ENCODE assay signal across 30 cellular contexts in the genomic region with DNA sequence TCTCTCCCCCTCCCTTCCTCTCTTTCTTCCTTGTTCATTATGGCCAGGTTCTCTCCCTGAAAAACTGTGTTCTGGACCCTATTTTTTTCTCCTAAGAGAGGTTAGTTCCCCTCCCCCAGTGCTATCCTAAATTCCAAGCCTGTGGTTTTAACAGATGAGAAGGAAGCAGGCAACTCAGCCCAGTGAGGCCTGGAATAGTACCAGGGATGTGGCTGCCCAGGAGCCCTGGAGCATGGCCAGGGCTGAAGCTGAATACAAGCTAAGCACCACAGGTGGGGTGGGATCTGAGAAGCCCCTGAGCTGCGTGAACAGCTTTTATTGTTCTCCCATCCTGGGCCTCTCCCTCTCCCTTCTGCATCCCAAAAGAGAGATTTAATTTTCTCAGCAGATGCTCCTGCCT.
"Had no signal": no experiment of that assay in that cellular context is flagged by ENCODE, and none has a peak within 500 bp of the region (broad histone marks: within the 10 kb centered on the region; RNA-seq: fewer than 3 reads in every experiment).

No MANE protein-coding gene starts in this region.

- H3K4me1 Mint-ChIP-seq: mesothelial cell of epicardium; naive thymus-derived CD4-positive, alpha-beta T cell; nephron; neural progenitor cell had no signal

- FAIRE-seq: endothelial cell of umbilical vein, islet of Langerhans had no signal

- H3K9ac ChIP-seq: neural progenitor cell, parathyroid adenoma had no signal

- DNase-seq: effector CD8-positive, alpha-beta T cell; foreskin keratinocyte; heart left ventricle; left cardiac atrium; left lung; mesenchymal stem cell; mucosa of descending colon; naive thymus-derived CD4-positive, alpha-beta T cell; right lobe of liver; stimulated activated CD4-positive, alpha-beta T cell treated with anti-CD3 and anti-CD28 coated beads, Interleukin-12 subunit alpha, Interleukin-12 subunit beta, amount 100 ng/mL, for 4 hours; stimulated activated CD4-positive, alpha-beta T cell treated with anti-CD3 and anti-CD28 coated beads, Interleukin-1b, Interleukin-23, amount 100 ng/mL, for 48 hours; stimulated activated CD4-positive, alpha-beta T cell treated with anti-CD3 and anti-CD28 coated beads, Interleukin-4, amount 100 ng/mL, for 1 hour; stimulated activated CD8-positive, alpha-beta memory T cell treated with anti-CD3 and anti-CD28 coated beads, Interleukin-4, amount 100 ng/mL, for 48 hours; stimulated activated naive CD4-positive, alpha-beta T cell treated with Interleukin-2 at 50 U/mL for 16 hours; stomach; thyroid gland; trophoblast cell had no signal

- H3K27ac ChIP-seq: esophagus muscularis mucosa, foreskin keratinocyte, gastroesophageal sphincter, heart left ventricle, hepatocyte, left lung, neural progenitor cell, parathyroid adenoma, right lobe of liver, stomach, thyroid gland, vagina had no signal

- H3K27me3 ChIP-seq: esophagus muscularis mucosa, foreskin keratinocyte, gastroesophageal sphincter, heart left ventricle, hepatocyte, left lung, neural progenitor cell, right lobe of liver, stomach, thyroid gland, vagina had no signal

- H2AFZ ChIP-seq: hepatocyte, neural progenitor cell, parathyroid adenoma had no signal

- H3K4me1 ChIP-seq: esophagus muscularis mucosa, foreskin keratinocyte, gastroesophageal sphincter, heart left ventricle, left lung, neural progenitor cell, parathyroid adenoma, right lobe of liver, stomach, thyroid gland, vagina had no signal

- H3K4me3 ChIP-seq: esophagus muscularis mucosa, gastroesophageal sphincter, heart left ventricle, hepatocyte, left lung, mucosa of descending colon, neural progenitor cell, right lobe of liver, smooth muscle cell, stomach, thyroid gland, vagina had no signal

- H3K9me3 ChIP-seq: right lobe of liver, thyroid gland, vagina had no signal

- H3K36me3 ChIP-seq: esophagus muscularis mucosa, gastroesophageal sphincter, heart left ventricle, left lung, neural progenitor cell, right lobe of liver, stomach, thyroid gland, vagina had no signal

- H3K27me3 Mint-ChIP-seq: dendritic cell treated with granulocyte-macrophage colony-stimulating factor and Interleukin-4, amounts not matched to agents 40 ng/mL and 50 ng/mL, for 4 days; progenitor cell of endocrine pancreas had no signal

- H3K4me3 Mint-ChIP-seq: dendritic cell treated with granulocyte-macrophage colony-stimulating factor and Interleukin-4, amounts not matched to agents 40 ng/mL and 50 ng/mL, for 4 days; mesothelial cell of epicardium; naive thymus-derived CD4-positive, alpha-beta T cell; nephron; neural progenitor cell had no signal

- H3K36me3 Mint-ChIP-seq: mesothelial cell of epicardium, neural progenitor cell had no signal

- H3K4me2 ChIP-seq: hepatocyte, neural progenitor cell, smooth muscle cell had no signal

- H3K27ac Mint-ChIP-seq: dendritic cell treated with granulocyte-macrophage colony-stimulating factor and Interleukin-4, amounts not matched to agents 40 ng/mL and 50 ng/mL, for 4 days; mesothelial cell of epicardium; naive thymus-derived CD4-positive, alpha-beta T cell; nephron; neural progenitor cell; progenitor cell of endocrine pancreas had no signal

- H3K79me2 ChIP-seq: hepatocyte, parathyroid adenoma had no signal
